9 cellular contexts compared by ENCODE assay signal in genomic region chr6:141463237-141463977, GRCh38.
DNase-seq lines count a peak whose midpoint lies in the region; ATAC-seq and TF ChIP-seq lines count a peak whose summit lies in the region.
"Had no signal": no experiment of that assay in that cellular context is flagged by ENCODE, and none has a peak within 500 bp of the region (broad histone marks: within the 10 kb centered on the region; RNA-seq: fewer than 3 reads in every experiment).

No MANE protein-coding gene starts in this region.

- H3K4me1 ChIP-seq in heart right ventricle = peaks cover 0 to 27% (median 15%) of the 10 kb centered on the region in 9 donors
- H3K4me1 ChIP-seq in gastroesophageal sphincter = peaks cover 0 to 3% (median 0%) of the 10 kb centered on the region in 3 donors

- no peaks in the 10 kb centered on the region for H3K36me3 Mint-ChIP-seq in endothelial cell (ENCODE audit: low read depth, unreplicated experiment)

- H3K4me3 Mint-ChIP-seq in endothelial cell (ENCODE audit: unreplicated experiment) = no peak overlapping the region

- TF ChIP-seq EP300 in gastroesophageal sphincter (IDR thresholded peaks at IDR 0.05) = no peak

- H3K27ac ChIP-seq in heart right ventricle (peak overlapping the region; percentile 24 to 86 (median 70)), gastroesophageal sphincter (no peak overlapping the region)

- H3K9me3 ChIP-seq in heart right ventricle (peaks cover 0 to 6% (median 0%) of the 10 kb centered on the region in 11 donors), gastroesophageal sphincter (no peaks in the 10 kb centered on the region)

- WGBS in heart right ventricle, 2 donors = 26 to 43% methylated on average over 8 of the region's 8 CpGs
- WGBS in gastroesophageal sphincter (ENCODE audit: low coverage in 1 of 2), 2 donors = 45 to 69% methylated on average over 8 of the region's 8 CpGs
- WGBS in lower leg skin, 2 donors = 52 to 58% methylated on average over 8 of the region's 8 CpGs

- H3K4me1 Mint-ChIP-seq in endothelial cell (ENCODE audit: unreplicated experiment) = peaks cover 3% of the 10 kb centered on the region

- TF ChIP-seq POLR2A in gastroesophageal sphincter (IDR thresholded peaks at IDR 0.05) (no peak), lower leg skin (IDR thresholded peaks at IDR 0.05) (no peak)

- intact Hi-C loops in heart right ventricle (cut with DNase I) (loop anchor here in 2 of 10 donors (5.0 to 10.0 kb wide), 2 partner anchors 56 to 299 kb away; no protein-coding TSS in a partner anchor), lower leg skin (cut with DNase I; ENCODE audit: low total_unique reads) (no loop called here)

- peak overlapping the region in 6 of 10 donors; percentile 4 to 27 (median 24) for H3K4me3 ChIP-seq in heart right ventricle
- no peak overlapping the region for H3K4me3 ChIP-seq in gastroesophageal sphincter
- no peak overlapping the region for H3K4me3 ChIP-seq in lower leg skin (ENCODE audit: low read depth, poor library complexity, severe bottlenecking)

- no peaks in the 10 kb centered on the region for H3K27me3 ChIP-seq in heart right ventricle
- H3K27me3 ChIP-seq in gastroesophageal sphincter = no peaks in the 10 kb centered on the region

- H3K27ac Mint-ChIP-seq in endothelial cell (ENCODE audit: unreplicated experiment) = no peak overlapping the region

- TF ChIP-seq CTCF in heart right ventricle (IDR thresholded peaks at IDR 0.05) = no peak
- no peak for TF ChIP-seq CTCF in gastroesophageal sphincter (IDR thresholded peaks at IDR 0.05)
- TF ChIP-seq CTCF in endothelial cell (IDR thresholded peaks at IDR 0.05; ENCODE audit: unreplicated experiment) = no peak
- no peak for TF ChIP-seq CTCF in lower leg skin (IDR thresholded peaks at IDR 0.05)

- ATAC-seq in GM18498 (IDR thresholded peaks at IDR 0.05; ENCODE audit: unreplicated experiment) (peak; percentile 89), GM21619 (IDR thresholded peaks at IDR 0.05; ENCODE audit: unreplicated experiment) (peak; percentile 92), heart right ventricle (peak; percentile 63 to 93 (median 87)), gastroesophageal sphincter (no peak)

- no peaks in the 10 kb centered on the region for H3K27me3 Mint-ChIP-seq in endothelial cell (ENCODE audit: unreplicated experiment)

- DNase-seq in HT-29 (ENCODE audit: low spot score) (peak; percentile 47), heart right ventricle (peak in 1 of 2 donors; percentile 36), epidermal melanocyte (ENCODE audit: insufficient read length, low spot score) (no peak), endothelial cell (ENCODE audit: low spot score) (no peak), lower leg skin (ENCODE audit: low spot score in 2 of 2) (no peak)
- DNase-seq: foreskin melanocyte had no signal

- no peaks in the 10 kb centered on the region for H3K9me3 Mint-ChIP-seq in endothelial cell (ENCODE audit: unreplicated experiment)

- no peaks in the 10 kb centered on the region for H3K36me3 ChIP-seq in heart right ventricle
- no peaks in the 10 kb centered on the region for H3K36me3 ChIP-seq in gastroesophageal sphincter

Comparison
In these comparisons a context has a peak if more than half of its experiments do, and no peak if none do; other contexts are left out.
1. H3K27ac ChIP-seq: peak in heart right ventricle (10 of 10); none in gastroesophageal sphincter (0 of 4).
2. H3K4me3 ChIP-seq: peak in heart right ventricle (6 of 10); none in gastroesophageal sphincter (0 of 2) and lower leg skin (single experiment).